In the genomic region with DNA sequence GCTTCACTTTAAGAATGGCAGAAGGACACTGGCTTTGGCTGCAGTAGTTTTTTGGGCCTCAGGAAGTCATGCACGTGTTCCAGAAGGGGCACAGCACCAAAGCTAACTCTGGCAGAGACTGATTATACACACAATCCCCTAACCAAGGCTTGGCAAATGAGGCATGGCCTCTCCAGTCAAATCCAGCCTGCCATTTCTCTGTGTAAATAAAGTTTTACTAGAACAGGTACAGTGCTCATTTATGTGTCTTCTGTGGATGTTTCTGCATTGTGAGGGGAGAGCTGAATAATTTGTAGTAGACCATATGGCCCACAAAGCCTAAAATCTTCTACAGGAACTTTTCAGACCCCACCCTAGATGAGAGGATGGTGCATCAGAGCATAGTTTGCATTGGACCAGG, we compare ENCODE assay signal across 19 cellular contexts. TPM values are rescaled to one million over a fixed set of nuclear protein-coding genes. Genes with fewer than 3 reads are reported as not detected.
DNase-seq lines count a peak whose midpoint lies in the region; ATAC-seq and TF ChIP-seq lines count a peak whose summit lies in the region.
"Had no signal": no experiment of that assay in that cellular context is flagged by ENCODE, and none has a peak within 500 bp of the region (broad histone marks: within the 10 kb centered on the region; RNA-seq: fewer than 3 reads in every experiment).

No MANE protein-coding gene starts in this region.

- no peak overlapping the region for H3K4me3 Mint-ChIP-seq in MCF 10A (ENCODE audit: unreplicated experiment)
- H3K4me3 Mint-ChIP-seq in activated naive CD8-positive, alpha-beta T cell treated with anti-CD3 and anti-CD28 coated beads, Interleukin-2, amount 50 U/mL, for 24 hours, result no peak overlapping the region
- H3K4me3 Mint-ChIP-seq in naive thymus-derived CD4-positive, alpha-beta T cell, result no peak overlapping the region
- H3K4me3 Mint-ChIP-seq: CD4-positive, alpha-beta memory T cell had no signal

- H3K9me3 ChIP-seq in breast epithelium, result no peaks in the 10 kb centered on the region
- H3K9me3 ChIP-seq in naive thymus-derived CD4-positive, alpha-beta T cell (ENCODE audit: control insufficient read depth in 2 of 3, low read length in 3 of 3), result no peaks in the 10 kb centered on the region
- H3K9me3 ChIP-seq: A549, SJCRH30 had no signal

- CTCF ChIA-PET in MCF 10A (lab: Yijun Ruan, JAX), result interaction anchor here (1.0 to 1.2 kb wide), 2 partner anchors 34 to 161 kb away, joined by 3 read pairs; no protein-coding TSS in a partner anchor
- CTCF ChIA-PET in naive thymus-derived CD4-positive, alpha-beta T cell (lab: Charles Lee), result no interaction called here

- BruUV-seq in MCF 10A (replicated peaks; lab: Mats Ljungman, UMichigan), result no TSS peak

- no peaks in the 10 kb centered on the region for H3K36me3 ChIP-seq in breast epithelium
- peaks cover 12 to 55% (median 14%) of the 10 kb centered on the region in 3 experiments for H3K36me3 ChIP-seq in naive thymus-derived CD4-positive, alpha-beta T cell (ENCODE audit: control insufficient read depth in 2 of 3, insufficient read depth in 3 of 3, low read length in 3 of 3)

- no peak overlapping the region for H3K27ac ChIP-seq in breast epithelium
- H3K27ac ChIP-seq in naive thymus-derived CD4-positive, alpha-beta T cell (ENCODE audit: low read depth, low read length), result no peak overlapping the region
- H3K27ac ChIP-seq: A549, SJCRH30 had no signal

- intact Hi-C loops in MCF 10A (cut with micrococcal nuclease), result no loop called here
- intact Hi-C loops in breast epithelium (cut with DNase I; ENCODE audit: low total_unique reads), result no loop called here
- intact Hi-C loops in naive thymus-derived CD4-positive, alpha-beta T cell (cut with micrococcal nuclease), result no loop called here

- ATAC-seq in activated naive CD8-positive, alpha-beta T cell treated with anti-CD3 and anti-CD28 coated beads, Interleukin-2, amount 50 U/mL, for 24 hours, result no peak
- no peak for ATAC-seq in naive thymus-derived CD4-positive, alpha-beta T cell
- ATAC-seq in HG03108 (IDR thresholded peaks at IDR 0.05; ENCODE audit: unreplicated experiment), result no peak
- ATAC-seq in HG02763 (IDR thresholded peaks at IDR 0.05; ENCODE audit: unreplicated experiment), result no peak
- ATAC-seq: A549, Panc1 had no signal

- H3K4me3 ChIP-seq in breast epithelium, result no peak overlapping the region
- no peak overlapping the region for H3K4me3 ChIP-seq in naive thymus-derived CD4-positive, alpha-beta T cell (ENCODE audit: low read length)
- H3K4me3 ChIP-seq: A549, SJCRH30 had no signal

- H3K27me3 ChIP-seq in breast epithelium, result no peaks in the 10 kb centered on the region
- H3K27me3 ChIP-seq in naive thymus-derived CD4-positive, alpha-beta T cell (ENCODE audit: control insufficient read depth in 2 of 2, insufficient read depth in 2 of 2, low read length in 2 of 2), result no peaks in the 10 kb centered on the region
- H3K27me3 ChIP-seq: SJCRH30 had no signal

- TF ChIP-seq POLR2A in breast epithelium (IDR thresholded peaks at IDR 0.05), result no peak

- no peaks in the 10 kb centered on the region for H3K9me3 Mint-ChIP-seq in MCF 10A (ENCODE audit: unreplicated experiment)
- H3K9me3 Mint-ChIP-seq in activated naive CD8-positive, alpha-beta T cell treated with anti-CD3 and anti-CD28 coated beads, Interleukin-2, amount 50 U/mL, for 24 hours, result no peaks in the 10 kb centered on the region
- H3K9me3 Mint-ChIP-seq in naive thymus-derived CD4-positive, alpha-beta T cell, result no peaks in the 10 kb centered on the region
- H3K9me3 Mint-ChIP-seq: CD4-positive, alpha-beta memory T cell had no signal

- POLR2A ChIA-PET in MCF 10A (lab: Yijun Ruan, JAX), result interaction anchor here (0.7 to 1.5 kb wide), 2 partner anchors 14 to 18 kb away, joined by 3 to 4 read pairs; no protein-coding TSS in a partner anchor
- POLR2A ChIA-PET in naive thymus-derived CD4-positive, alpha-beta T cell (lab: Charles Lee), result no interaction called here

- no peaks in the 10 kb centered on the region for H3K27me3 Mint-ChIP-seq in MCF 10A (ENCODE audit: insufficient read depth, unreplicated experiment)
- no peaks in the 10 kb centered on the region for H3K27me3 Mint-ChIP-seq in activated naive CD8-positive, alpha-beta T cell treated with anti-CD3 and anti-CD28 coated beads, Interleukin-2, amount 50 U/mL, for 24 hours
- H3K27me3 Mint-ChIP-seq in naive thymus-derived CD4-positive, alpha-beta T cell, result no peaks in the 10 kb centered on the region
- H3K27me3 Mint-ChIP-seq: CD4-positive, alpha-beta memory T cell had no signal

- DNase-seq in MCF 10A (ENCODE audit: unreplicated experiment), result no peak
- no peak for DNase-seq in breast epithelium (ENCODE audit: low spot score in 2 of 2)
- DNase-seq in activated naive CD8-positive, alpha-beta T cell treated with anti-CD3 and anti-CD28 coated beads, Interleukin-2, amount 50 U/mL, for 24 hours, result no peak
- DNase-seq in naive thymus-derived CD4-positive, alpha-beta T cell, result no peak
- DNase-seq in germinal center (ENCODE audit: low spot score), result no peak
- DNase-seq: CD4-positive, alpha-beta memory T cell; Karpas-422; MM.1S; NCI-H1092; NCI-H146; NCI-H2029 treated with DMSO at 0.1 percent for 48 hours; NCI-H2171; NCI-H446 treated with DMSO at 0.1 percent for 48 hours; SJCRH30 had no signal

- H3K36me3 Mint-ChIP-seq in MCF 10A (ENCODE audit: insufficient read depth, unreplicated experiment), result peaks cover 71% of the 10 kb centered on the region
- H3K36me3 Mint-ChIP-seq in activated naive CD8-positive, alpha-beta T cell treated with anti-CD3 and anti-CD28 coated beads, Interleukin-2, amount 50 U/mL, for 24 hours (ENCODE audit: low read depth), result peaks cover 43% of the 10 kb centered on the region
- peaks cover 10 to 53% (median 33%) of the 10 kb centered on the region in 5 donors for H3K36me3 Mint-ChIP-seq in naive thymus-derived CD4-positive, alpha-beta T cell

- no peak for TF ChIP-seq CTCF in MCF 10A (IDR thresholded peaks at IDR 0.05; ENCODE audit: unreplicated experiment)
- no peak for TF ChIP-seq CTCF in breast epithelium (IDR thresholded peaks at IDR 0.05)

- H3K27ac Mint-ChIP-seq in MCF 10A (ENCODE audit: low read depth, unreplicated experiment), result peak overlapping the region; percentile 57
- H3K27ac Mint-ChIP-seq in activated naive CD8-positive, alpha-beta T cell treated with anti-CD3 and anti-CD28 coated beads, Interleukin-2, amount 50 U/mL, for 24 hours, result peak overlapping the region; percentile 40
- peak overlapping the region in 6 of 9 donors; percentile 6 to 54 (median 30) for H3K27ac Mint-ChIP-seq in naive thymus-derived CD4-positive, alpha-beta T cell

- H3K4me1 ChIP-seq in breast epithelium, result peaks cover 3 to 11% of the 10 kb centered on the region in 2 donors
- no peaks in the 10 kb centered on the region for H3K4me1 ChIP-seq in naive thymus-derived CD4-positive, alpha-beta T cell (ENCODE audit: control insufficient read depth in 2 of 2, insufficient read depth in 2 of 2, low read length in 2 of 2)
- H3K4me1 ChIP-seq: A549, SJCRH30 had no signal

- no peaks in the 10 kb centered on the region for H3K4me1 Mint-ChIP-seq in MCF 10A (ENCODE audit: insufficient read depth, unreplicated experiment)
- H3K4me1 Mint-ChIP-seq in activated naive CD8-positive, alpha-beta T cell treated with anti-CD3 and anti-CD28 coated beads, Interleukin-2, amount 50 U/mL, for 24 hours, result no peaks in the 10 kb centered on the region
- H3K4me1 Mint-ChIP-seq in naive thymus-derived CD4-positive, alpha-beta T cell, result peaks cover 0 to 11% (median 0%) of the 10 kb centered on the region in 7 donors

RNA-seq across cellular contexts. Expression of a gene that starts 46.4 kb away (rescaled TPM):
- 3.9 and 5.7 TPM in 2 replicates for total RNA-seq in MCF 10A (2022)
- 1 to 10 TPM; 2.0 to 4.7 (median 3.2) TPM for total RNA-seq in breast epithelium
- total RNA-seq in naive thymus-derived CD4-positive, alpha-beta T cell, result 1 to 10 TPM in 2 of 5 experiments, under 1 TPM in 3; 0.16 to 3.8 (median 0.38) TPM
- not detected for polyA plus RNA-seq in naive thymus-derived CD4-positive, alpha-beta T cell
- total RNA-seq: HT-29 had no signal
